13 cellular contexts compared by ENCODE assay signal in the genomic region with DNA sequence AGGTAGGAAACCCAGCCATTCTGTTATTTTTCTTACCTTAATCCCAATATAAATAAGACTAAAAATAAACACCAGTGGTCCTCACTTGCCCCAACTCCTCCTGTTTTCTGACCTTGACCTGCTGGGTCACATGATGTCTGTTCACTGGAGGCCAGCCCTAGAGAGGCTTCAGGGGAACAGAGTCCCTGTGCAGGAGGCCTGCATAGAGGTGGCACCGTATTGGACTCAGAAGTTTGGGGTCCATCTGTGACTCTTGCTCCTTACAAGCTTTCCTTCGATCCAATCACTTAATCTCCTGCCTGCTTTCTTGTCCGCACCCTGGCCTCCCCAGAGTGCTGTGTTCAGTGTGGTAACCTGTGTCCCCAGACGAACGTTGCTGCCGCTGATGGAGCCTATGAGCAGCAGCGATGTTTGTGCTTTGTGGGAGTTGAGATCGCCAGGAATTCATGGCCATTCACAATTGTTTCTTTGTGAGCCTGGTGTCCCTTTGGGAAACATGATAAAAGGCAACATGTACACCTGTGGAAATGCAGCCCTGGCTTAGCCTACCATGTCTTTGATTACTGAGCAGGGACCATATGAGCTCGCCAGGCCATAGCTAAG. TPM values are rescaled to one million over a fixed set of nuclear protein-coding genes. Genes with fewer than 3 reads are reported as not detected.
A peak's percentile ranks its signal among the peaks of the same experiment; 100 is the strongest.
DNase-seq lines count a peak whose midpoint lies in the region; ATAC-seq, FAIRE-seq and TF ChIP-seq lines count a peak whose summit lies in the region.
"Had no signal": no experiment of that assay in that cellular context is flagged by ENCODE, and none has a peak within 500 bp of the region (broad histone marks: within the 10 kb centered on the region; RNA-seq: fewer than 3 reads in every experiment).

No MANE protein-coding gene starts in this region.

- POLR2A ChIA-PET in GM12878 (lab: Charles Lee): no interaction called here

- SMC1A ChIA-PET in GM12878 (lab: Charles Lee; ENCODE audit: uncharacterized antibody, unreplicated experiment): interaction anchor here (0.6 to 2.2 kb wide), 6 partner anchors 9 to 61 kb away, joined by 3 to 6 read pairs (median 4); no protein-coding TSS in a partner anchor

- 79% methylated on average over 9 of the region's 9 CpGs for WGBS in GM12878 (ENCODE audit: insufficient coverage, insufficient replicate concordance, low lambda C conversion rate, missing lambda C conversion rate)

- H2AFZ ChIP-seq in GM12878 (ENCODE audit: control insufficient read depth, low read depth, low read length): no peak overlapping the region

- TF ChIP-seq RAD21 in GM12878 (IDR thresholded peaks at IDR 0.05; ENCODE audit: insufficient read depth, low read depth, low read length): no peak

- intact Hi-C loops in Right ventricle myocardium inferior (cut with DNase I): no loop called here
- intact Hi-C loops in GM12878 (cut with micrococcal nuclease; ENCODE audit: unreplicated experiment): no loop called here

- RAD21 ChIA-PET in GM12878 (lab: Charles Lee; ENCODE audit: unreplicated experiment): interaction anchor here (1.5 to 1.9 kb wide), 2 partner anchors 8 to 10 kb away, joined by 5 read pairs; no protein-coding TSS in a partner anchor

- no peak overlapping the region for H3K9ac ChIP-seq in GM12878 (ENCODE audit: control insufficient read depth, insufficient read depth, low read length)

- DNase-seq in right atrium auricular region (ENCODE audit: low spot score) (peak; percentile 42), Right ventricle myocardium inferior (ENCODE audit: missing footprints) (no peak), GM12878 (ENCODE audit: low read depth, low spot score) (no peak), NCI-H187 (lab: John Stamatoyannopoulos, UW) (no peak), NCI-H1417 treated with DMSO at 0.1 percent for 48 hours (lab: John Stamatoyannopoulos, UW) (no peak), NCI-H69 (lab: John Stamatoyannopoulos, UW) (no peak)
- DNase-seq: MM.1S, NCI-H526, nucleus accumbens had no signal

- no peak; a peak in 2 of 4 replicates for TF ChIP-seq EP300 in GM12878 (IDR thresholded peaks at IDR 0.05; ENCODE audit: borderline replicate concordance in 1 of 2, control insufficient read depth in 1 of 2, low read depth in 2 of 2, low read length in 2 of 2)

- in situ Hi-C loops in GM12878 (cut with MboI): no loop called here

- no TSS peak for BruUV-seq in GM12878 (replicated peaks; lab: Mats Ljungman, UMichigan)

- CTCF ChIA-PET in GM12878 (lab: Yijun Ruan, JAX): interaction anchor here (0.8 to 10.1 kb wide), 5 partner anchors 8 to 62 kb away, joined by 3 to 100 read pairs (median 3); no protein-coding TSS in a partner anchor

- H3K4me1 ChIP-seq in right atrium auricular region: peaks cover 0 to 20% of the 10 kb centered on the region in 2 donors
- peaks cover 33% of the 10 kb centered on the region for H3K4me1 ChIP-seq in GM12878 (ENCODE audit: control insufficient read depth, insufficient read depth, low read length)

- ATAC-seq in Right ventricle myocardium inferior (no peak), HG03196 (IDR thresholded peaks at IDR 0.05; ENCODE audit: unreplicated experiment) (peak; percentile 9), GM12878 (peak; percentile 10), esophagus mucosa (no peak)

- TF ChIP-seq CTCF in right atrium auricular region (IDR thresholded peaks at IDR 0.05) (no peak), GM12878 (IDR thresholded peaks at IDR 0.05 in 2 of 3, conservative IDR thresholded peaks at IDR 0.05 in 1 of 3; ENCODE audit: control insufficient read depth in 2 of 3, extremely low read depth in 1 of 3, insufficient read depth in 1 of 3, low read depth in 3 of 3, low read length in 3 of 3) (no peak)

- no peaks in the 10 kb centered on the region for H4K20me1 ChIP-seq in GM12878 (ENCODE audit: control insufficient read depth, insufficient read depth)

- H3K9me3 ChIP-seq in right atrium auricular region (no peaks in the 10 kb centered on the region), GM12878 (replicated peaks; ENCODE audit: control insufficient read depth, insufficient read depth, low read length) (no peaks in the 10 kb centered on the region)

- H3K27ac ChIP-seq in right atrium auricular region (no peak overlapping the region), GM12878 (ENCODE audit: control insufficient read depth, insufficient read depth) (peak overlapping the region; percentile 88)
- H3K27ac ChIP-seq: cardiac muscle cell, SK-N-MC had no signal

- no peak for TF ChIP-seq POLR2A in GM12878 (IDR thresholded peaks at IDR 0.05; ENCODE audit: low read depth, low read length)

- peak overlapping the region; percentile 78 for H3K4me2 ChIP-seq in GM12878 (ENCODE audit: control insufficient read depth, insufficient read depth)

- no peaks in the 10 kb centered on the region for H3K27me3 ChIP-seq in right atrium auricular region
- H3K27me3 ChIP-seq in GM12878 (replicated peaks in 1 of 2; ENCODE audit: control insufficient read depth in 2 of 2, insufficient read depth in 2 of 2, low read length in 1 of 2): no peaks in the 10 kb centered on the region
- H3K27me3 ChIP-seq: cardiac muscle cell had no signal

- no peaks in the 10 kb centered on the region; the same call in 1 of the 2 replicates for H3K79me2 ChIP-seq in GM12878 (ENCODE audit: control insufficient read depth, insufficient read depth, low read length)

- H3K4me3 ChIP-seq in right atrium auricular region: no peak overlapping the region
- no peak overlapping the region for H3K4me3 ChIP-seq in GM12878
- H3K4me3 ChIP-seq: cardiac muscle cell, SK-N-MC had no signal

- H3K36me3 ChIP-seq in right atrium auricular region: no peaks in the 10 kb centered on the region
- no peaks in the 10 kb centered on the region; a peak in 1 of 4 replicates for H3K36me3 ChIP-seq in GM12878 (ENCODE audit: control insufficient read depth in 2 of 2, insufficient read depth in 2 of 2, low read length in 1 of 2)
- H3K36me3 ChIP-seq: cardiac muscle cell had no signal

- FAIRE-seq in GM12878 (lab: Jason Lieb, UNC): no peak

RNA-seq across cellular contexts. Expression of a gene that starts 4.7 kb away (rescaled TPM):
- total RNA-seq in right atrium auricular region (1 to 10 TPM in 1 of 2 donors, under 1 TPM in 1; 0.67 to 1.6 TPM), Right ventricle myocardium inferior (3.0 TPM), GM12878 (2014; rRNA removed) (0.34 and 0.60 TPM in 2 replicates), GM12878 (2014; rRNA removed; fragmentation: Illumina TruSeq; extraction: Trizol) (1.2 TPM in 2 replicates), GM12878 (2021) (0.85 and 1.2 TPM in 2 replicates), esophagus mucosa (0.76 TPM)
- total RNA-seq in GM12878 (2013; cell fraction: nucleolus; rRNA removed): 0.27 and 0.33 TPM in 2 replicates
- polyA plus RNA-seq in GM12878 (2011; ENCODE audit: low read depth): 0.28 TPM
- polyA plus RNA-seq in GM12878 (2011; rRNA removed) (0.52 and 0.91 TPM in 2 replicates), GM12878 (2014; fragmentation: Illumina TruSeq; extraction: Trizol) (0.98 and 1.4 TPM in 2 replicates), GM12878 (2014; fragmentation: Nextera tagmentation; extraction: Ambion mirVana) (under 1 TPM; 0.32 to 0.37 TPM), GM12878 (2014; rRNA removed) (0.20 and 0.60 TPM in 2 replicates), GM12878 (2016; fragmentation: Nextera tagmentation; extraction: Ambion mirVana) (1 to 10 TPM in 1 of 2 experiments, under 1 TPM in 1; 0.83 to 1.0 TPM)
- polyA plus RNA-seq in GM12878 (2011; cell fraction: cytosol; rRNA removed): 0.19 and 0.23 TPM in 2 replicates
- polyA plus RNA-seq in GM12878 (2011; cell fraction: nucleus; rRNA removed): 0.23 and 0.24 TPM in 2 replicates
- 0.14 and 0.27 TPM in 2 replicates for polyA plus RNA-seq in GM12878 (2012)
- polyA minus RNA-seq in GM12878 (2011; rRNA and poly(A)+ RNA removed): 0.21 and 0.59 TPM in 2 replicates
- 0.52 and 0.80 TPM in 2 replicates for polyA minus RNA-seq in GM12878 (2011; cell fraction: cytosol; rRNA and poly(A)+ RNA removed)
- 0.36 and 0.96 TPM in 2 replicates for polyA minus RNA-seq in GM12878 (2011; cell fraction: nucleus; rRNA and poly(A)+ RNA removed)
- total RNA-seq: cardiac muscle cell had no signal

RNA-seq across cellular contexts. Expression of a gene that starts 16.1 kb away (rescaled TPM):
- total RNA-seq in right atrium auricular region (not detected), Right ventricle myocardium inferior (not detected), GM12878 (2014; rRNA removed) (0.73 and 1.3 TPM in 2 replicates), GM12878 (2014; rRNA removed; fragmentation: Illumina TruSeq; extraction: Trizol) (0.72 and 0.78 TPM in 2 replicates), GM12878 (2021) (0.51 and 0.82 TPM in 2 replicates), esophagus mucosa (0.04 TPM)
- total RNA-seq in GM12878 (2013; cell fraction: nucleolus; rRNA removed): 3.9 and 4.4 TPM in 2 replicates
- polyA plus RNA-seq in GM12878 (2011; ENCODE audit: low read depth): not detected
- polyA plus RNA-seq in GM12878 (2011; rRNA removed) (0.76 and 1.5 TPM in 2 replicates), GM12878 (2014; fragmentation: Illumina TruSeq; extraction: Trizol) (0.63 and 0.71 TPM in 2 replicates), GM12878 (2014; fragmentation: Nextera tagmentation; extraction: Ambion mirVana) (under 1 TPM; 0.42 to 0.60 TPM), GM12878 (2014; rRNA removed) (0.58 and 0.73 TPM in 2 replicates), GM12878 (2016; fragmentation: Nextera tagmentation; extraction: Ambion mirVana) (under 1 TPM; 0.33 to 0.34 TPM)
- 1.3 TPM in 2 replicates for polyA plus RNA-seq in GM12878 (2011; cell fraction: cytosol; rRNA removed)
- polyA plus RNA-seq in GM12878 (2011; cell fraction: nucleus; rRNA removed): 1.6 and 1.8 TPM in 2 replicates
- polyA plus RNA-seq in GM12878 (2012): 0.09 and 0.13 TPM in 2 replicates
- 0.95 and 1.0 TPM in 2 replicates for polyA minus RNA-seq in GM12878 (2011; rRNA and poly(A)+ RNA removed)
- 0.40 TPM in 1 of 2 replicates, not detected in the other for polyA minus RNA-seq in GM12878 (2011; cell fraction: cytosol; rRNA and poly(A)+ RNA removed)
- polyA minus RNA-seq in GM12878 (2011; cell fraction: nucleus; rRNA and poly(A)+ RNA removed): 0.67 and 0.73 TPM in 2 replicates
- polyA plus RNA-seq: cardiac muscle cell had no signal

RNA-seq across cellular contexts. Expression of a gene that starts 48.3 kb away (rescaled TPM):
- total RNA-seq in right atrium auricular region: 10 to 100 TPM; 58.6 to 62.6 TPM
- 43.7 TPM for total RNA-seq in Right ventricle myocardium inferior
- total RNA-seq in GM12878 (2013; cell fraction: nucleolus; rRNA removed): 62.2 and 71.7 TPM in 2 replicates
- 119 TPM in 2 replicates for total RNA-seq in GM12878 (2014; rRNA removed)
- total RNA-seq in GM12878 (2014; rRNA removed; fragmentation: Illumina TruSeq; extraction: Trizol): 92.0 and 101 TPM in 2 replicates
- total RNA-seq in GM12878 (2021): 90.0 and 98.5 TPM in 2 replicates
- 26.1 TPM for polyA plus RNA-seq in GM12878 (2011; ENCODE audit: low read depth)
- 115 and 196 TPM in 2 replicates for polyA plus RNA-seq in GM12878 (2011; rRNA removed)
- polyA plus RNA-seq in GM12878 (2011; cell fraction: cytosol; rRNA removed): 46.5 and 46.6 TPM in 2 replicates
- 23.6 and 27.4 TPM in 2 replicates for polyA plus RNA-seq in GM12878 (2011; cell fraction: nucleus; rRNA removed)
- polyA plus RNA-seq in GM12878 (2012): 48.7 and 50.0 TPM in 2 replicates
- 106 and 149 TPM in 2 replicates for polyA plus RNA-seq in GM12878 (2014; fragmentation: Illumina TruSeq; extraction: Trizol)
- 10 to 100 TPM; 19.4 to 40.0 TPM for polyA plus RNA-seq in GM12878 (2014; fragmentation: Nextera tagmentation; extraction: Ambion mirVana)
- polyA plus RNA-seq in GM12878 (2014; rRNA removed): 89.7 and 101 TPM in 2 replicates
- polyA plus RNA-seq in GM12878 (2016; fragmentation: Nextera tagmentation; extraction: Ambion mirVana): 100 to 1,000 TPM in 1 of 2 experiments, 10 to 100 TPM in 1; 95.4 to 103 TPM
- 34.8 and 37.0 TPM in 2 replicates for polyA minus RNA-seq in GM12878 (2011; rRNA and poly(A)+ RNA removed)
- 17.4 and 20.2 TPM in 2 replicates for polyA minus RNA-seq in GM12878 (2011; cell fraction: cytosol; rRNA and poly(A)+ RNA removed)
- polyA minus RNA-seq in GM12878 (2011; cell fraction: nucleus; rRNA and poly(A)+ RNA removed): 17.4 and 24.3 TPM in 2 replicates
- 89.2 TPM for total RNA-seq in esophagus mucosa

Comparison
In these comparisons a context has a peak if more than half of its experiments do, and no peak if none do; other contexts are left out.
1. ATAC-seq: peak in HG03196 (single experiment) and GM12878 (single experiment); none in Right ventricle myocardium inferior (single experiment) and esophagus mucosa (single experiment).